In the genomic region with DNA sequence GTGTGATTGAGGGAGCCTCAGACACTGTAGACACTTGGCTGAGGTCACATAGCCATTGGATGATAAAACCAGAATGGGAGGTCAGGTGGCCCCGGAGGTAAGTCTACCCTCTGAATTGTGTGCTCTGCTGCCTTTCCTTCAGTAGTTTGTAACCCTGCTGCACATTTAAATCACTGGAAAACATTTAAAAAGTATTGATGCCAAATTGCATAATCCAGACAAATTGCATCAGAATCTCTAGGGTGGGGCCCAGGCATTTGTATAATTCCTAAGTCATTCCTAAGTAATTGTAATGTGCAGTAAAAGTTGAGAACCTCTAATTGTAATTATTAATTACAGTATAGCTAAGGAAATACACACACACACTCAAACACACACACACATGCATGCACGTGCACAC, we compare ENCODE assay signal across 1 cellular context.
TF ChIP-seq lines count a peak whose summit lies in the region.

No MANE protein-coding gene starts in this region.

TF ChIP-seq in IMR-90, 13 proteins besides CTCF, POLR2A, EP300 and RAD21:
- no peak for TF ChIP-seq ELK1 (IDR thresholded peaks at IDR 0.05; ENCODE audit: borderline replicate concordance, low read depth, low read length)
- peak; percentile 69 for TF ChIP-seq CEBPB (IDR thresholded peaks at IDR 0.05; ENCODE audit: low read depth, low read length)
